8 cellular contexts compared by ENCODE assay signal in genomic region chr3:195850857-195851531, GRCh38. TPM values are rescaled to one million over a fixed set of nuclear protein-coding genes. Genes with fewer than 3 reads are reported as not detected.
A peak's percentile ranks its signal among the peaks of the same experiment; 100 is the strongest.
DNase-seq lines count a peak whose midpoint lies in the region; ATAC-seq lines count a peak whose summit lies in the region.

No MANE protein-coding gene starts in this region.

- ATAC-seq in GM19467 (IDR thresholded peaks at IDR 0.05; ENCODE audit: unreplicated experiment), result peak; percentile 89

- DNase-seq in CMK (ENCODE audit: low read depth), result peak; percentile 81
- DNase-seq in HPDE6-E6E7 (ENCODE audit: extremely low spot score), result peak; percentile 71
- peak; percentile 98 for DNase-seq in NCI-H82 (lab: John Stamatoyannopoulos, UW)
- peak; percentile 87 to 90 for DNase-seq in activated CD4-positive, alpha-beta T cell treated with anti-CD3 and anti-CD28 coated beads, Interleukin-2, amount 50 U/mL, for 4 hours
- peak; percentile 89 for DNase-seq in ecto neural progenitor cell (ENCODE audit: low spot score)
- DNase-seq in lung microvascular endothelial cell (ENCODE audit: low read depth in 2 of 2), result peak; percentile 91 to 94
- peak; percentile 77 for DNase-seq in stimulated activated CD8-positive, alpha-beta memory T cell treated with anti-CD3 and anti-CD28 coated beads, Interleukin-15, amount 100 ng/mL, for 1 hour (ENCODE audit: low read depth)

RNA-seq across cellular contexts. Expression of gene MUC4, which starts 39.3 kb away (rescaled TPM):
- total RNA-seq in lung microvascular endothelial cell, result not detected in 2 replicates

RNA-seq across cellular contexts. Expression of gene TNK2, which starts 57.4 kb away (rescaled TPM):
- 8.3 and 16.1 TPM in 2 replicates for total RNA-seq in lung microvascular endothelial cell

Comparison
In these comparisons a context has a peak if more than half of its experiments do, and no peak if none do; other contexts are left out.
1. Peak in every context shown above with its lines: DNase-seq and ATAC-seq.